Comparison of ENCODE assay signal across 11 cellular contexts in the genomic region with DNA sequence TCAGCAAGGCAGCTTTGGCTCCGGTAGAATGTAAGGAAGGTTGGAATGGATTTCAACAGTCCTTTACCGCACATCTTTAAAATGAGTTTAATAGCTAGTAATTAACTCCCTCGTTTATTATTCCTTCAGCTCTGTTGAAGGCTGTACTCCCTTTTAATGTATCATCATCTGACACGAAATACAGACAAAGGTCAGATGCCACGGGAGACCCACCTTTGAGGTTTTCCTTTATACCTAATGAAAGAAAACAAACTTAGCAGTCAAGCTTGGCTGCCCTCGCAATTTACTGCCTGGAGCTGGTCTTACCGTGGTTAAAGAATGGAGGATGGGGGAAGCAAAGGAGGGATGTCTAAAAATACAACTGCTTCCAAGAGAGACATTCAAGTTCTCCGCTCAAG. TPM values are rescaled to one million over a fixed set of nuclear protein-coding genes. Genes with fewer than 3 reads are reported as not detected.
A peak's percentile ranks its signal among the peaks of the same experiment; 100 is the strongest.
DNase-seq lines count a peak whose midpoint lies in the region; ATAC-seq and TF ChIP-seq lines count a peak whose summit lies in the region.
"Had no signal": no experiment of that assay in that cellular context is flagged by ENCODE, and none has a peak within 500 bp of the region (broad histone marks: within the 10 kb centered on the region; RNA-seq: fewer than 3 reads in every experiment).

No MANE protein-coding gene starts in this region.

- H3K4me3 ChIP-seq in AG04450 (ENCODE audit: low read depth, low read length) (peak overlapping the region; percentile 74), IMR-90 (ENCODE audit: insufficient read depth, low read depth, low read length) (peak overlapping the region; percentile 99)

- H3K27ac Mint-ChIP-seq in endothelial cell (ENCODE audit: unreplicated experiment): no peak overlapping the region
- peak overlapping the region; percentile 96 for H3K27ac Mint-ChIP-seq in nephron progenitor cell

- H3K79me1 ChIP-seq in IMR-90 (ENCODE audit: low read depth in 1 of 2, low read length in 2 of 2): peaks cover 4 to 18% of the 10 kb centered on the region in 2 experiments; a peak in 3 of 4 replicates

- peak overlapping the region; percentile 66 for H3K14ac ChIP-seq in IMR-90 (replicated peaks; ENCODE audit: low read depth, low read length)

- POLR2A ChIA-PET in AG04450 (lab: Yijun Ruan, JAX): no interaction called here
- POLR2A ChIA-PET in IMR-90 (lab: Charles Lee; ENCODE audit: unreplicated experiment): no interaction called here

- H3K36me3 ChIP-seq in IMR-90 (ENCODE audit: control insufficient read depth, insufficient read depth, low read length): peaks cover 10% of the 10 kb centered on the region; the same call in 1 of the 2 replicates

- no peak for TF ChIP-seq RAD21 in IMR-90 (IDR thresholded peaks at IDR 0.05; ENCODE audit: low read length)

- no peak overlapping the region for H3K18ac ChIP-seq in IMR-90 (ENCODE audit: low read depth, low read length)

- TF ChIP-seq CTCF in AG04450 (IDR thresholded peaks at IDR 0.05; ENCODE audit: low read depth, low read length): no peak
- TF ChIP-seq CTCF in IMR-90 (conservative IDR thresholded peaks at IDR 0.05; ENCODE audit: low read depth, low read length): no peak
- TF ChIP-seq CTCF in endothelial cell (IDR thresholded peaks at IDR 0.05; ENCODE audit: unreplicated experiment): no peak
- TF ChIP-seq CTCF in nephron progenitor cell (IDR thresholded peaks at IDR 0.05): no peak

- no TSS peak for BruUV-seq in IMR-90 (replicated peaks; lab: Mats Ljungman, UMichigan)

- dilution Hi-C loops in IMR-90 (cut with HindIII; ENCODE audit: low sequenced_read_pairs, unreplicated experiment): no loop called here

- no peaks in the 10 kb centered on the region for H3K9me3 Mint-ChIP-seq in endothelial cell (ENCODE audit: unreplicated experiment)
- H3K9me3 Mint-ChIP-seq in nephron progenitor cell: no peaks in the 10 kb centered on the region

- H2AFZ ChIP-seq in IMR-90 (replicated peaks; ENCODE audit: low read length, poor library complexity): peak overlapping the region; percentile 89

- peak overlapping the region; percentile 62 for H3K9ac ChIP-seq in IMR-90 (ENCODE audit: low read depth, low read length)

- H3K27me3 ChIP-seq in AG04450 (ENCODE audit: control insufficient read depth, insufficient read depth, low read length) (no peaks in the 10 kb centered on the region), IMR-90 (ENCODE audit: control insufficient read depth, insufficient read depth, low read length) (no peaks in the 10 kb centered on the region)

- no peaks in the 10 kb centered on the region for H3K4me1 Mint-ChIP-seq in endothelial cell (ENCODE audit: unreplicated experiment)
- peaks cover 61% of the 10 kb centered on the region for H3K4me1 Mint-ChIP-seq in nephron progenitor cell

- no peak for DNase-seq in AG04450 (ENCODE audit: low read depth, low spot score)
- DNase-seq in IMR-90: peak; percentile 12
- no peak for DNase-seq in endothelial cell (ENCODE audit: low spot score)
- no peak for DNase-seq in nephron progenitor cell
- no peak for DNase-seq in hepatic stellate cell (ENCODE audit: low spot score)
- no peak for DNase-seq in occipital lobe (lab: John Stamatoyannopoulos, UW)
- DNase-seq in RPMI8226: no peak
- DNase-seq: activated naive CD4-positive, alpha-beta T cell; stimulated activated CD4-positive, alpha-beta T cell treated with anti-CD3 and anti-CD28 coated beads, Interleukin-1b, Interleukin-23, amount 100 ng/mL, for 48 hours had no signal

- peak overlapping the region; percentile 84 for H3K4me3 Mint-ChIP-seq in endothelial cell (ENCODE audit: unreplicated experiment)
- peak overlapping the region; percentile 87 for H3K4me3 Mint-ChIP-seq in nephron progenitor cell

- H3K4ac ChIP-seq in IMR-90 (ENCODE audit: low read depth, low read length): peak overlapping the region; percentile 6

- peak overlapping the region; percentile 86 for H3K4me2 ChIP-seq in IMR-90 (ENCODE audit: low read depth, low read length)

- peaks cover 5% of the 10 kb centered on the region; the same call in 1 of the 2 replicates for H4K20me1 ChIP-seq in IMR-90 (ENCODE audit: insufficient read depth, low read length)

- in situ Hi-C loops in IMR-90 (cut with MboI; ENCODE audit: low sequenced_read_pairs): no loop called here

- peak overlapping the region; percentile 35; the same call in 1 of the 2 replicates for H3K56ac ChIP-seq in IMR-90 (ENCODE audit: extremely low read depth, insufficient read depth, low read length)

- H3K36me3 Mint-ChIP-seq in endothelial cell (ENCODE audit: low read depth, unreplicated experiment): no peaks in the 10 kb centered on the region
- H3K36me3 Mint-ChIP-seq in nephron progenitor cell (ENCODE audit: low read depth): peaks cover 18% of the 10 kb centered on the region

- peak overlapping the region; percentile 31; the same call in 1 of the 3 replicates for H2BK15ac ChIP-seq in IMR-90 (ENCODE audit: low read depth, low read length)

- H4K5ac ChIP-seq in IMR-90 (ENCODE audit: low read depth, low read length): no peak overlapping the region

- no peak overlapping the region; the same call in 1 of the 2 replicates for H4K91ac ChIP-seq in IMR-90 (ENCODE audit: insufficient read depth, low read depth, low read length)

- peaks cover 10% of the 10 kb centered on the region; the same call in 1 of the 2 replicates for H3K4me1 ChIP-seq in IMR-90 (ENCODE audit: control insufficient read depth, insufficient read depth, low read length)

- peak overlapping the region; percentile 16 to 32; a peak in 2 of 4 replicates for H4K8ac ChIP-seq in IMR-90 (ENCODE audit: low read depth in 2 of 2, low read length in 2 of 2)

- H3K27me3 Mint-ChIP-seq in endothelial cell (ENCODE audit: unreplicated experiment): peaks cover 20% of the 10 kb centered on the region
- peaks cover 16% of the 10 kb centered on the region for H3K27me3 Mint-ChIP-seq in nephron progenitor cell (ENCODE audit: low read depth, poor library complexity)

- ATAC-seq in IMR-90 (ENCODE audit: low read depth) (peak; percentile 2; the same call in 1 of the 2 replicates), GM19324 (IDR thresholded peaks at IDR 0.05; ENCODE audit: low FRiP score, unreplicated experiment) (no peak)

- CTCF ChIA-PET in AG04450 (lab: Charles Lee) (interaction anchor here (0.9 to 2.3 kb wide), 3 partner anchors 14 to 508 kb away, joined by 3 to 6 read pairs (median 3); no protein-coding TSS in a partner anchor), IMR-90 (lab: Yijun Ruan, JAX) (interaction anchor here (1.3 kb wide), 1 partner anchor 20 kb away, joined by 3 read pairs; no protein-coding TSS in a partner anchor)

- H2AK9ac ChIP-seq in IMR-90 (replicated peaks; ENCODE audit: low read depth, low read length, poor library complexity): peak overlapping the region; percentile 89

- H2BK20ac ChIP-seq in IMR-90 (ENCODE audit: low read depth, low read length): no peak overlapping the region

- WGBS in IMR-90 (ENCODE audit: extremely low coverage in 2 of 2, insufficient read length in 1 of 2), 2 experiments: 20% methylated on average over 1 of the region's 8 CpGs; no CpG with 5 or more reads in 1 of the 2 experiments

- H3K27ac ChIP-seq in AG04450 (ENCODE audit: low read depth, low read length): no peak overlapping the region
- peak overlapping the region; percentile 46 for H3K27ac ChIP-seq in IMR-90 (ENCODE audit: insufficient read depth, low read length)

- no peak for TF ChIP-seq POLR2A in IMR-90 (IDR thresholded peaks at IDR 0.05; ENCODE audit: low read depth, low read length)

- H2BK5ac ChIP-seq in IMR-90 (ENCODE audit: low read depth, low read length, poor library complexity, severe bottlenecking): no peak overlapping the region

- peak overlapping the region; percentile 87 for H3K23ac ChIP-seq in IMR-90 (ENCODE audit: low read depth, low read length)

- intact Hi-C loops in IMR-90 (cut with micrococcal nuclease): loop anchor here (1.0 to 5.0 kb wide), 2 partner anchors 325 to 838 kb away; no protein-coding TSS in a partner anchor

- peaks cover 4% of the 10 kb centered on the region; the same call in 1 of the 2 replicates for H3K9me3 ChIP-seq in AG04450 (ENCODE audit: control insufficient read depth, insufficient read depth, low read length)
- H3K9me3 ChIP-seq in IMR-90 (ENCODE audit: control insufficient read depth, insufficient read depth, low read length): no peaks in the 10 kb centered on the region

- 0 out of 2 replicates have a peak, but pooled peaks cover 2% of the 10 kb centered on the region for H3K9me1 ChIP-seq in IMR-90 (ENCODE audit: insufficient read depth, low read length)

- H2AK5ac ChIP-seq in IMR-90 (ENCODE audit: low read depth, low read length): no peak overlapping the region

- peak overlapping the region; percentile 49; the same call in 1 of the 2 replicates for H2BK120ac ChIP-seq in IMR-90 (ENCODE audit: low read depth, low read length)

TF ChIP-seq in IMR-90, 13 proteins besides CTCF, POLR2A, EP300 and RAD21 (continues in another document):
- no peak for TF ChIP-seq RCOR1 (IDR thresholded peaks at IDR 0.05; ENCODE audit: insufficient replicate concordance, low read length)
- TF ChIP-seq SMC3 (IDR thresholded peaks at IDR 0.05; ENCODE audit: low read depth, low read length): no peak
- TF ChIP-seq, protein P1, sequence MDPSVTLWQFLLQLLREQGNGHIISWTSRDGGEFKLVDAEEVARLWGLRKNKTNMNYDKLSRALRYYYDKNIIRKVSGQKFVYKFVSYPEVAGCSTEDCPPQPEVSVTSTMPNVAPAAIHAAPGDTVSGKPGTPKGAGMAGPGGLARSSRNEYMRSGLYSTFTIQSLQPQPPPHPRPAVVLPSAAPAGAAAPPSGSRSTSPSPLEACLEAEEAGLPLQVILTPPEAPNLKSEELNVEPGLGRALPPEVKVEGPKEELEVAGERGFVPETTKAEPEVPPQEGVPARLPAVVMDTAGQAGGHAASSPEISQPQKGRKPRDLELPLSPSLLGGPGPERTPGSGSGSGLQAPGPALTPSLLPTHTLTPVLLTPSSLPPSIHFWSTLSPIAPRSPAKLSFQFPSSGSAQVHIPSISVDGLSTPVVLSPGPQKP (IDR thresholded peaks at IDR 0.05; ENCODE audit: borderline replicate concordance, low read depth, low read length): no peak
- TF ChIP-seq, protein P2, sequence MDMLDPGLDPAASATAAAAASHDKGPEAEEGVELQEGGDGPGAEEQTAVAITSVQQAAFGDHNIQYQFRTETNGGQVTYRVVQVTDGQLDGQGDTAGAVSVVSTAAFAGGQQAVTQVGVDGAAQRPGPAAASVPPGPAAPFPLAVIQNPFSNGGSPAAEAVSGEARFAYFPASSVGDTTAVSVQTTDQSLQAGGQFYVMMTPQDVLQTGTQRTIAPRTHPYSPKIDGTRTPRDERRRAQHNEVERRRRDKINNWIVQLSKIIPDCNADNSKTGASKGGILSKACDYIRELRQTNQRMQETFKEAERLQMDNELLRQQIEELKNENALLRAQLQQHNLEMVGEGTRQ (IDR thresholded peaks at IDR 0.05; ENCODE audit: low read depth, low read length): no peak
- no peak for TF ChIP-seq NFE2L2 (IDR thresholded peaks at IDR 0.05; ENCODE audit: low read depth, low read length)

RNA-seq across cellular contexts. Expression of a gene that starts 1.1 kb away (rescaled TPM):
- polyA plus RNA-seq in AG04450 (2011; rRNA removed) (1.6 and 1.7 TPM in 2 replicates), IMR-90 (2012; rRNA removed) (2.5 and 3.5 TPM in 2 replicates)
- 1.2 and 1.7 TPM in 2 replicates for polyA minus RNA-seq in AG04450 (2011; rRNA and poly(A)+ RNA removed)
- total RNA-seq in IMR-90 (2012; rRNA removed) (1.4 and 1.7 TPM in 2 replicates), endothelial cell (ENCODE audit: unreplicated experiment) (0.85 TPM), occipital lobe (16.4 TPM)
- 0.66 and 5.6 TPM in 2 replicates for polyA plus RNA-seq in IMR-90 (2012; cell fraction: cytosol; rRNA removed)
- 4.7 and 8.5 TPM in 2 replicates for polyA plus RNA-seq in IMR-90 (2012; cell fraction: nucleus; rRNA removed; ENCODE audit: low replicate concordance)
- total RNA-seq: lung microvascular endothelial cell had no signal
